25 cellular contexts compared by ENCODE assay signal in genomic region chr2:84393829-84394228, GRCh38.
"Had no signal": no experiment of that assay in that cellular context is flagged by ENCODE, and none has a peak within 500 bp of the region (broad histone marks: within the 10 kb centered on the region; RNA-seq: fewer than 3 reads in every experiment).

No MANE protein-coding gene starts in this region.

- H3K4me3 ChIP-seq: esophagus squamous epithelium, hepatocyte, lung, thoracic aorta, upper lobe of left lung had no signal

- H3K27ac ChIP-seq: esophagus squamous epithelium, hepatocyte, neutrophil, parathyroid adenoma, thoracic aorta, upper lobe of left lung, VCaP had no signal

- H3K27ac Mint-ChIP-seq: activated naive CD4-positive, alpha-beta T cell treated with anti-CD3 and anti-CD28 coated beads, Interleukin-2, amount 10 ng/mL, durations not matched to agents 7 days and 5 days; activated naive CD8-positive, alpha-beta T cell treated with anti-CD3 and anti-CD28 coated beads, Interleukin-2, amount 50 U/mL, for 24 hours; effector memory CD8-positive, alpha-beta T cell; mesothelial cell of epicardium; natural killer cell treated with Interleukin-12 subunit alpha and Interleukin-12 subunit beta and Interleukin-15 and Interleukin-18, amount 100 ng/mL, for 72 hours; stimulated activated memory B cell treated with anti-CD40 and anti-IgM and Interleukin-4, amounts not matched to agents 10 μg/mL and 1 μg/mL and 100 μg/mL, for 72 hours had no signal

- H3K36me3 ChIP-seq: esophagus squamous epithelium, neutrophil, thoracic aorta, upper lobe of left lung had no signal

- H3K4me3 Mint-ChIP-seq: activated naive CD4-positive, alpha-beta T cell treated with anti-CD3 and anti-CD28 coated beads, Interleukin-2, amount 10 ng/mL, durations not matched to agents 7 days and 5 days; activated naive CD8-positive, alpha-beta T cell treated with anti-CD3 and anti-CD28 coated beads, Interleukin-2, amount 50 U/mL, for 24 hours; effector memory CD8-positive, alpha-beta T cell; mesothelial cell of epicardium; natural killer cell treated with Interleukin-12 subunit alpha and Interleukin-12 subunit beta and Interleukin-15 and Interleukin-18, amount 100 ng/mL, for 72 hours; stimulated activated memory B cell treated with anti-CD40 and anti-IgM and Interleukin-4, amounts not matched to agents 10 μg/mL and 1 μg/mL and 100 μg/mL, for 72 hours had no signal

- H3K9me3 ChIP-seq: esophagus squamous epithelium, neutrophil, thoracic aorta, upper lobe of left lung had no signal

- DNase-seq: activated CD4-positive, CD25-positive, alpha-beta regulatory T cell treated with anti-CD3 and anti-CD28 coated beads, Interleukin-2, amount 50 U/mL, for 72 hours; activated CD8-positive, alpha-beta memory T cell treated with anti-CD3 and anti-CD28 coated beads for 24 hours; activated CD8-positive, alpha-beta memory T cell treated with anti-CD3 and anti-CD28 coated beads, Interleukin-2, amount 50 U/mL, for 48 hours; activated effector memory CD4-positive, alpha-beta T cell treated with Interleukin-2 at 50 U/mL for 16 hours; activated naive CD4-positive, alpha-beta T cell treated with anti-CD3 and anti-CD28 coated beads, Interleukin-2, amount 10 ng/mL, durations not matched to agents 7 days and 5 days; activated naive CD8-positive, alpha-beta T cell treated with anti-CD3 and anti-CD28 coated beads, Interleukin-2, amount 50 U/mL, for 24 hours; activated T-cell treated with anti-CD3 and anti-CD28 coated beads, Interleukin-2, amount 50 U/mL, for 48 hours; dermis blood vessel endothelial cell; effector memory CD8-positive, alpha-beta T cell; esophagus squamous epithelium; islet precursor cell; stimulated activated CD4-positive, alpha-beta T cell treated with anti-CD3 and anti-CD28 coated beads, Interleukin-4, amount 100 ng/mL, for 4 hours; T-helper 2 cell; upper lobe of left lung had no signal

- H3K79me2 ChIP-seq: hepatocyte, parathyroid adenoma had no signal

- H3K27me3 Mint-ChIP-seq: activated naive CD4-positive, alpha-beta T cell treated with anti-CD3 and anti-CD28 coated beads, Interleukin-2, amount 10 ng/mL, durations not matched to agents 7 days and 5 days; effector memory CD8-positive, alpha-beta T cell had no signal

- ATAC-seq: activated naive CD8-positive, alpha-beta T cell treated with anti-CD3 and anti-CD28 coated beads, Interleukin-2, amount 50 U/mL, for 24 hours; effector memory CD8-positive, alpha-beta T cell; left lobe of liver; natural killer cell treated with Interleukin-12 subunit alpha and Interleukin-12 subunit beta and Interleukin-15 and Interleukin-18, amount 100 ng/mL, for 72 hours; sciatic nerve; stimulated activated memory B cell treated with anti-CD40 and anti-IgM and Interleukin-4, amounts not matched to agents 10 μg/mL and 1 μg/mL and 100 μg/mL, for 72 hours had no signal

- H3K4me1 ChIP-seq: esophagus squamous epithelium, parathyroid adenoma, upper lobe of left lung had no signal

- H3K36me3 Mint-ChIP-seq: activated naive CD4-positive, alpha-beta T cell treated with anti-CD3 and anti-CD28 coated beads, Interleukin-2, amount 10 ng/mL, durations not matched to agents 7 days and 5 days; mesothelial cell of epicardium; natural killer cell treated with Interleukin-12 subunit alpha and Interleukin-12 subunit beta and Interleukin-15 and Interleukin-18, amount 100 ng/mL, for 72 hours; stimulated activated memory B cell treated with anti-CD40 and anti-IgM and Interleukin-4, amounts not matched to agents 10 μg/mL and 1 μg/mL and 100 μg/mL, for 72 hours had no signal

- H3K9ac ChIP-seq: parathyroid adenoma had no signal

- H3K4me2 ChIP-seq: hepatocyte had no signal

- H3K27me3 ChIP-seq: hepatocyte, upper lobe of left lung had no signal

- H3K4me1 Mint-ChIP-seq: activated naive CD4-positive, alpha-beta T cell treated with anti-CD3 and anti-CD28 coated beads, Interleukin-2, amount 10 ng/mL, durations not matched to agents 7 days and 5 days; activated naive CD8-positive, alpha-beta T cell treated with anti-CD3 and anti-CD28 coated beads, Interleukin-2, amount 50 U/mL, for 24 hours; mesothelial cell of epicardium; stimulated activated memory B cell treated with anti-CD40 and anti-IgM and Interleukin-4, amounts not matched to agents 10 μg/mL and 1 μg/mL and 100 μg/mL, for 72 hours had no signal

- H2AFZ ChIP-seq: hepatocyte, parathyroid adenoma had no signal

- H3K9me3 Mint-ChIP-seq: activated naive CD4-positive, alpha-beta T cell treated with anti-CD3 and anti-CD28 coated beads, Interleukin-2, amount 10 ng/mL, durations not matched to agents 7 days and 5 days; natural killer cell treated with Interleukin-12 subunit alpha and Interleukin-12 subunit beta and Interleukin-15 and Interleukin-18, amount 100 ng/mL, for 72 hours had no signal
